In genomic region chr1:16134906-16135305, GRCh38 we compare ENCODE assay signal across 1 cellular context.
TF ChIP-seq lines count a peak whose summit lies in the region.

No MANE protein-coding gene starts in this region.

TF ChIP-seq in GM23338, 12 proteins besides CTCF, POLR2A, EP300 and RAD21:
- TF ChIP-seq CREB1 (CRISPR knock-in tag; IDR thresholded peaks at IDR 0.05; ENCODE audit: low read depth) (no peak), JUNB (IDR thresholded peaks at IDR 0.05; ENCODE audit: unreplicated experiment) (no peak), EZH2 (IDR thresholded peaks at IDR 0.05; ENCODE audit: low read depth, unreplicated experiment) (no peak), POLR2AphosphoS5 (IDR thresholded peaks at IDR 0.05; ENCODE audit: low read depth) (no peak), ZNF462 (CRISPR knock-in tag; IDR thresholded peaks at IDR 0.05) (no peak)
